In the genomic region with DNA sequence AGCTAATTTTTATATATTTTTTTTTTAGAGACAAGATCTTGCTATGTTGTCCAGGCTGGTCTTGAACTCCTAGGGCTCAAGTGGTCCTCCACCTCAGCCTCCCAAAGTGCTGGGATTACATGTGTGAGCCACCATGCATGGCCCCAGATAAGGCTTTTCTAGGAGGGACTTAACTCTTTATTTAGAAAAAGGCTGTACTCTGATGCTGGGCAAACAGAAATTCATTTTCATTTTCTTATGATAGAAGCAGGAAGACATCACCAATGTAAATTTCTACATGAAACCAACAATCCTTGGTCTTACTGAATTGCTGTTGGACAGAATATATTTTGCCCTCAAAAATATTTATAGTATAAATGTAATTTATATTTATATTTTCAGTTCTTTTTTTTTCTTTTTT, we compare ENCODE assay signal across 16 cellular contexts. TPM values are rescaled to one million over a fixed set of nuclear protein-coding genes. Genes with fewer than 3 reads are reported as not detected.
A peak's percentile ranks its signal among the peaks of the same experiment; 100 is the strongest.
DNase-seq lines count a peak whose midpoint lies in the region; ATAC-seq and TF ChIP-seq lines count a peak whose summit lies in the region.
"Had no signal": no experiment of that assay in that cellular context is flagged by ENCODE, and none has a peak within 500 bp of the region (broad histone marks: within the 10 kb centered on the region; RNA-seq: fewer than 3 reads in every experiment).

No MANE protein-coding gene starts in this region.

- H3K27ac Mint-ChIP-seq in stimulated activated naive CD8-positive, alpha-beta T cell treated with anti-CD3 and anti-CD28 coated beads, Interleukin-15, Interleukin-2, amounts not matched to agents 100 ng/mL and 50 ng/mL, for 24 hours, result peak overlapping the region; percentile 88
- peak overlapping the region; percentile 85 for H3K27ac Mint-ChIP-seq in activated T-helper 2 cell treated with anti-CD3 and anti-CD28 coated beads, Interferon-gamma antibody, Interleukin-2, Interleukin-4, amounts not matched to agents 10 μg/mL and 5 μg/mL and 100 μg/mL, durations not matched to agents 14 hours and 24 hours and 36 hours
- H3K27ac Mint-ChIP-seq in chondrocyte (ENCODE audit: unreplicated experiment), result no peak overlapping the region

- H3K79me2 ChIP-seq in KMS-11 (ENCODE audit: insufficient read depth, low read depth), result peaks cover 38% of the 10 kb centered on the region; the same call in 1 of the 2 replicates

- no peaks in the 10 kb centered on the region for H3K27me3 Mint-ChIP-seq in stimulated activated naive CD8-positive, alpha-beta T cell treated with anti-CD3 and anti-CD28 coated beads, Interleukin-15, Interleukin-2, amounts not matched to agents 100 ng/mL and 50 ng/mL, for 24 hours
- H3K27me3 Mint-ChIP-seq in activated T-helper 2 cell treated with anti-CD3 and anti-CD28 coated beads, Interferon-gamma antibody, Interleukin-2, Interleukin-4, amounts not matched to agents 10 μg/mL and 5 μg/mL and 100 μg/mL, durations not matched to agents 14 hours and 24 hours and 36 hours (ENCODE audit: low read depth), result no peaks in the 10 kb centered on the region
- no peaks in the 10 kb centered on the region for H3K27me3 Mint-ChIP-seq in chondrocyte (ENCODE audit: low read depth)

- H3K27ac ChIP-seq in KMS-11, result peak overlapping the region; percentile 94
- H3K27ac ChIP-seq: lower lobe of right lung, sigmoid colon, suprapubic skin had no signal

- H3K4me2 ChIP-seq in KMS-11, result peak overlapping the region; percentile 79

- no peak overlapping the region; the same call in 1 of the 2 replicates for H2AFZ ChIP-seq in KMS-11 (ENCODE audit: low read depth)

- no peak for DNase-seq in stimulated activated naive CD8-positive, alpha-beta T cell treated with anti-CD3 and anti-CD28 coated beads, Interleukin-15, Interleukin-2, amounts not matched to agents 100 U/mL and 50 U/mL, for 24 hours
- DNase-seq in activated T-helper 2 cell treated with anti-CD3 and anti-CD28 coated beads, Interferon-gamma antibody, Interleukin-2, Interleukin-4, amounts not matched to agents 10 μg/mL and 5 μg/mL and 100 μg/mL, durations not matched to agents 14 hours and 24 hours and 36 hours (ENCODE audit: low spot score), result no peak
- DNase-seq in 8988T (no peak), chondrocyte (ENCODE audit: low spot score) (no peak)
- DNase-seq: cerebellar nuclear complex; HCEC 1CT; heart right ventricle; lower lobe of right lung; NCI-H146; NCI-H226; NK-92 treated with Interleukin-12 subunit alpha and Interleukin-12 subunit beta, amount 100 ng/mL, for 24 hours; sigmoid colon had no signal

- H4K20me1 ChIP-seq in KMS-11 (ENCODE audit: insufficient read depth), result no peaks in the 10 kb centered on the region

- peaks cover 25% of the 10 kb centered on the region for H3K36me3 Mint-ChIP-seq in stimulated activated naive CD8-positive, alpha-beta T cell treated with anti-CD3 and anti-CD28 coated beads, Interleukin-15, Interleukin-2, amounts not matched to agents 100 ng/mL and 50 ng/mL, for 24 hours (ENCODE audit: low read depth)
- H3K36me3 Mint-ChIP-seq in activated T-helper 2 cell treated with anti-CD3 and anti-CD28 coated beads, Interferon-gamma antibody, Interleukin-2, Interleukin-4, amounts not matched to agents 10 μg/mL and 5 μg/mL and 100 μg/mL, durations not matched to agents 14 hours and 24 hours and 36 hours (ENCODE audit: low read depth), result peaks cover 42% of the 10 kb centered on the region
- no peaks in the 10 kb centered on the region for H3K36me3 Mint-ChIP-seq in chondrocyte (ENCODE audit: low read depth)

- no peaks in the 10 kb centered on the region for H3K36me3 ChIP-seq in KMS-11 (ENCODE audit: insufficient read depth)
- H3K36me3 ChIP-seq: heart right ventricle, lower lobe of right lung, sigmoid colon, suprapubic skin had no signal

- no peaks in the 10 kb centered on the region for H3K27me3 ChIP-seq in KMS-11 (ENCODE audit: insufficient read depth, low read depth)
- H3K27me3 ChIP-seq: heart right ventricle, sigmoid colon, suprapubic skin had no signal

- H3K4me3 ChIP-seq in KMS-11 (IDR thresholded peaks at IDR 0.05; ENCODE audit: insufficient read depth, low read depth, low read length), result no peak overlapping the region
- H3K4me3 ChIP-seq: heart right ventricle, lower lobe of right lung, sigmoid colon, suprapubic skin had no signal

- peak overlapping the region; percentile 71; the same call in 1 of the 2 replicates for H3K9ac ChIP-seq in KMS-11

- peaks cover 63% of the 10 kb centered on the region for H3K4me1 Mint-ChIP-seq in stimulated activated naive CD8-positive, alpha-beta T cell treated with anti-CD3 and anti-CD28 coated beads, Interleukin-15, Interleukin-2, amounts not matched to agents 100 ng/mL and 50 ng/mL, for 24 hours (ENCODE audit: low read depth)
- peaks cover 32% of the 10 kb centered on the region for H3K4me1 Mint-ChIP-seq in activated T-helper 2 cell treated with anti-CD3 and anti-CD28 coated beads, Interferon-gamma antibody, Interleukin-2, Interleukin-4, amounts not matched to agents 10 μg/mL and 5 μg/mL and 100 μg/mL, durations not matched to agents 14 hours and 24 hours and 36 hours (ENCODE audit: low read depth)
- peaks cover 9% of the 10 kb centered on the region for H3K4me1 Mint-ChIP-seq in chondrocyte (ENCODE audit: low read depth)

- no peaks in the 10 kb centered on the region for H3K9me3 Mint-ChIP-seq in stimulated activated naive CD8-positive, alpha-beta T cell treated with anti-CD3 and anti-CD28 coated beads, Interleukin-15, Interleukin-2, amounts not matched to agents 100 ng/mL and 50 ng/mL, for 24 hours
- H3K9me3 Mint-ChIP-seq in activated T-helper 2 cell treated with anti-CD3 and anti-CD28 coated beads, Interferon-gamma antibody, Interleukin-2, Interleukin-4, amounts not matched to agents 10 μg/mL and 5 μg/mL and 100 μg/mL, durations not matched to agents 14 hours and 24 hours and 36 hours, result no peaks in the 10 kb centered on the region
- no peaks in the 10 kb centered on the region for H3K9me3 Mint-ChIP-seq in chondrocyte (ENCODE audit: low read depth)

- no peak for TF ChIP-seq CTCF in KMS-11 (conservative IDR thresholded peaks at IDR 0.05; ENCODE audit: low read depth, low read length)
- TF ChIP-seq CTCF in chondrocyte (IDR thresholded peaks at IDR 0.05), result no peak

- ATAC-seq in stimulated activated naive CD8-positive, alpha-beta T cell treated with anti-CD3 and anti-CD28 coated beads, Interleukin-15, Interleukin-2, amounts not matched to agents 100 U/mL and 50 U/mL, for 24 hours, result no peak
- no peak for ATAC-seq in GM19397 (IDR thresholded peaks at IDR 0.05; ENCODE audit: unreplicated experiment)
- ATAC-seq: lower lobe of right lung had no signal

- intact Hi-C loops in activated T-helper 2 cell treated with anti-CD3 and anti-CD28 coated beads, Interferon-gamma antibody, Interleukin-2, Interleukin-4, amounts not matched to agents 10 μg/mL and 5 μg/mL and 100 μg/mL, durations not matched to agents 14 hours and 24 hours and 36 hours (cut with micrococcal nuclease), result no loop called here

- peaks cover 13% of the 10 kb centered on the region for H3K4me1 ChIP-seq in KMS-11 (ENCODE audit: low read depth, poor library complexity, severe bottlenecking)
- H3K4me1 ChIP-seq: heart right ventricle, lower lobe of right lung, sigmoid colon, suprapubic skin had no signal

- H3K4me3 Mint-ChIP-seq in stimulated activated naive CD8-positive, alpha-beta T cell treated with anti-CD3 and anti-CD28 coated beads, Interleukin-15, Interleukin-2, amounts not matched to agents 100 ng/mL and 50 ng/mL, for 24 hours, result no peak overlapping the region
- peak overlapping the region; percentile 33 for H3K4me3 Mint-ChIP-seq in activated T-helper 2 cell treated with anti-CD3 and anti-CD28 coated beads, Interferon-gamma antibody, Interleukin-2, Interleukin-4, amounts not matched to agents 10 μg/mL and 5 μg/mL and 100 μg/mL, durations not matched to agents 14 hours and 24 hours and 36 hours (ENCODE audit: low read depth)
- H3K4me3 Mint-ChIP-seq in chondrocyte (ENCODE audit: unreplicated experiment), result no peak overlapping the region

RNA-seq across cellular contexts. Expression of a gene that starts 9.6 kb away (rescaled TPM):
- total RNA-seq in activated T-helper 2 cell treated with anti-CD3 and anti-CD28 coated beads, Interferon-gamma antibody, Interleukin-2, Interleukin-4, amounts not matched to agents 10 μg/mL and 5 μg/mL and 100 μg/mL, durations not matched to agents 14 hours and 24 hours and 36 hours, result 19.4 and 20.7 TPM in 2 replicates
- 13.5 to 18.3 TPM (median 16.4 TPM) in 3 replicates for total RNA-seq in chondrocyte

RNA-seq across cellular contexts. Expression of a gene that starts 42.4 kb away (rescaled TPM):
- total RNA-seq in activated T-helper 2 cell treated with anti-CD3 and anti-CD28 coated beads, Interferon-gamma antibody, Interleukin-2, Interleukin-4, amounts not matched to agents 10 μg/mL and 5 μg/mL and 100 μg/mL, durations not matched to agents 14 hours and 24 hours and 36 hours, result 60.1 and 65.3 TPM in 2 replicates
- 59.3 to 60.9 TPM (median 60.4 TPM) in 3 replicates for total RNA-seq in chondrocyte
